In genomic region chr1:17018849-17019248, GRCh38 we compare ENCODE assay signal across 17 cellular contexts. TPM values are rescaled to one million over a fixed set of nuclear protein-coding genes. Genes with fewer than 3 reads are reported as not detected.
DNase-seq lines count a peak whose midpoint lies in the region; ATAC-seq lines count a peak whose summit lies in the region.
"Had no signal": no experiment of that assay in that cellular context is flagged by ENCODE, and none has a peak within 500 bp of the region (broad histone marks: within the 10 kb centered on the region; RNA-seq: fewer than 3 reads in every experiment).

No MANE protein-coding gene starts in this region.

- H3K27me3 Mint-ChIP-seq in stimulated activated naive CD8-positive, alpha-beta T cell treated with anti-CD3 and anti-CD28 coated beads, Interleukin-15, Interleukin-2, amounts not matched to agents 100 ng/mL and 50 ng/mL, for 24 hours: no peaks in the 10 kb centered on the region
- peaks cover 0 to 3% (median 2%) of the 10 kb centered on the region in 3 donors for H3K27me3 Mint-ChIP-seq in immature natural killer cell (ENCODE audit: low read depth in 3 of 3)

- H3K36me3 Mint-ChIP-seq in stimulated activated naive CD8-positive, alpha-beta T cell treated with anti-CD3 and anti-CD28 coated beads, Interleukin-15, Interleukin-2, amounts not matched to agents 100 ng/mL and 50 ng/mL, for 24 hours (ENCODE audit: low read depth): peaks cover 52% of the 10 kb centered on the region
- H3K36me3 Mint-ChIP-seq in immature natural killer cell: peaks cover 5 to 40% (median 9%) of the 10 kb centered on the region in 3 donors

- no peak overlapping the region for H3K4me3 Mint-ChIP-seq in stimulated activated naive CD8-positive, alpha-beta T cell treated with anti-CD3 and anti-CD28 coated beads, Interleukin-15, Interleukin-2, amounts not matched to agents 100 ng/mL and 50 ng/mL, for 24 hours
- H3K4me3 Mint-ChIP-seq in immature natural killer cell: no peak overlapping the region

- no peak for ATAC-seq in stimulated activated naive CD8-positive, alpha-beta T cell treated with anti-CD3 and anti-CD28 coated beads, Interleukin-15, Interleukin-2, amounts not matched to agents 100 U/mL and 50 U/mL, for 24 hours
- ATAC-seq in HG03460 (IDR thresholded peaks at IDR 0.05; ENCODE audit: unreplicated experiment): peak; percentile 54
- ATAC-seq in GM21576 (IDR thresholded peaks at IDR 0.05; ENCODE audit: unreplicated experiment): no peak
- no peak for ATAC-seq in HG02610 (IDR thresholded peaks at IDR 0.05; ENCODE audit: unreplicated experiment)
- no peak for ATAC-seq in HG02885 (IDR thresholded peaks at IDR 0.05; ENCODE audit: poor library complexity, unreplicated experiment)
- ATAC-seq: lower lobe of right lung, sciatic nerve had no signal

- H3K9me3 Mint-ChIP-seq in stimulated activated naive CD8-positive, alpha-beta T cell treated with anti-CD3 and anti-CD28 coated beads, Interleukin-15, Interleukin-2, amounts not matched to agents 100 ng/mL and 50 ng/mL, for 24 hours: no peaks in the 10 kb centered on the region
- no peaks in the 10 kb centered on the region for H3K9me3 Mint-ChIP-seq in immature natural killer cell

- H3K4me1 Mint-ChIP-seq in stimulated activated naive CD8-positive, alpha-beta T cell treated with anti-CD3 and anti-CD28 coated beads, Interleukin-15, Interleukin-2, amounts not matched to agents 100 ng/mL and 50 ng/mL, for 24 hours (ENCODE audit: low read depth): peaks cover 9% of the 10 kb centered on the region
- peaks cover 0 to 8% of the 10 kb centered on the region in 2 donors for H3K4me1 Mint-ChIP-seq in immature natural killer cell

- DNase-seq in stimulated activated naive CD8-positive, alpha-beta T cell treated with anti-CD3 and anti-CD28 coated beads, Interleukin-15, Interleukin-2, amounts not matched to agents 100 U/mL and 50 U/mL, for 24 hours: no peak
- DNase-seq in immature natural killer cell: no peak
- no peak for DNase-seq in anterior cingulate cortex (lab: John Stamatoyannopoulos, UW)
- DNase-seq: cerebellar nuclear complex; foreskin melanocyte; KG1; lower lobe of right lung; NCI-H1105 treated with DMSO at 0.1 percent for 48 hours; SJCRH30; stimulated activated CD8-positive, alpha-beta memory T cell treated with anti-CD3 and anti-CD28 coated beads, Interleukin-4, amount 100 ng/mL, for 48 hours; trophoblast cell had no signal

- peak overlapping the region; percentile 61 for H3K27ac Mint-ChIP-seq in stimulated activated naive CD8-positive, alpha-beta T cell treated with anti-CD3 and anti-CD28 coated beads, Interleukin-15, Interleukin-2, amounts not matched to agents 100 ng/mL and 50 ng/mL, for 24 hours
- peak overlapping the region in 4 of 6 donors; percentile 38 to 73 (median 42) for H3K27ac Mint-ChIP-seq in immature natural killer cell

RNA-seq across cellular contexts. Expression of gene ATP13A2, which starts 7.1 kb away (rescaled TPM):
- 10 to 100 TPM; 21.1 to 53.4 (median 26.3) TPM for polyA plus RNA-seq in immature natural killer cell

RNA-seq across cellular contexts. Expression of gene SDHB, which starts 35.0 kb away (rescaled TPM):
- 100 to 1,000 TPM; 142 to 299 (median 173) TPM for polyA plus RNA-seq in immature natural killer cell

RNA-seq across cellular contexts. Expression of gene MFAP2, which starts 38.4 kb away (rescaled TPM):
- not detected for polyA plus RNA-seq in immature natural killer cell
